Comparison of ENCODE assay signal across 8 cellular contexts in genomic region chr17:13337864-13338371, GRCh38.
A peak's percentile ranks its signal among the peaks of the same experiment; 100 is the strongest.
DNase-seq lines count a peak whose midpoint lies in the region; TF ChIP-seq lines count a peak whose summit lies in the region.

No MANE protein-coding gene starts in this region.

- intact Hi-C loops in testis (cut with DNase I; ENCODE audit: low total_unique reads): no loop called here

- peak overlapping the region; percentile 26 for H3K4me3 ChIP-seq in AG04450 (ENCODE audit: low read depth, low read length)
- no peak overlapping the region for H3K4me3 ChIP-seq in testis

- POLR2A ChIA-PET in AG04450 (lab: Yijun Ruan, JAX): interaction anchor here (1.0 kb wide), 1 partner anchor 963 kb away, joined by 6 read pairs; the partner anchor contains the start of gene HS3ST3B1

- DNase-seq in AG04450 (ENCODE audit: low read depth, low spot score) (peak; percentile 43), GM04504 (ENCODE audit: low read depth) (peak; percentile 46), NCI-H1694 (lab: John Stamatoyannopoulos, UW) (peak; percentile 37), amniotic stem cell (lab: John Stamatoyannopoulos, UW) (peak; percentile 38), inferior parietal cortex (ENCODE audit: extremely low spot score) (peak; percentile 81), testis (peak; percentile 59), NK-92 (lab: John Stamatoyannopoulos, UW; ENCODE audit: unreplicated experiment) (no peak), activated gamma-delta T cell treated with Interleukin-2 at 50 U/mL for 16 hours (no peak)

- no peaks in the 10 kb centered on the region for H3K36me3 ChIP-seq in testis (ENCODE audit: low read depth, missing control alignments)

- TF ChIP-seq CTCF in AG04450 (IDR thresholded peaks at IDR 0.05; ENCODE audit: low read depth, low read length) (peak; percentile 90), testis (IDR thresholded peaks at IDR 0.05) (peak; percentile 64 to 79 (median 66))

- no peak for TF ChIP-seq POLR2A in testis (IDR thresholded peaks at IDR 0.05)

- H3K9me3 ChIP-seq in AG04450 (ENCODE audit: control insufficient read depth, insufficient read depth, low read length) (no peaks in the 10 kb centered on the region; the same call in 1 of the 2 replicates), testis (no peaks in the 10 kb centered on the region)

- no peaks in the 10 kb centered on the region for H3K27me3 ChIP-seq in AG04450 (ENCODE audit: control insufficient read depth, insufficient read depth, low read length)
- no peaks in the 10 kb centered on the region for H3K27me3 ChIP-seq in testis

- H3K4me1 ChIP-seq in testis: no peaks in the 10 kb centered on the region

- CTCF ChIA-PET in AG04450 (lab: Charles Lee): interaction anchor here (0.6 to 3.8 kb wide), 21 partner anchors 9 to 1818 kb away, joined by 3 to 56 read pairs (median 4); no protein-coding TSS in a partner anchor

- WGBS in testis, 2 donors: 5 to 7% methylated on average over 12 of the region's 12 CpGs

- H3K27ac ChIP-seq in AG04450 (ENCODE audit: low read depth, low read length) (no peak overlapping the region), testis (no peak overlapping the region)

Comparison
In these comparisons a context has a peak if more than half of its experiments do, and no peak if none do; other contexts are left out.
1. DNase-seq: peak in AG04450 (single experiment), GM04504 (single experiment), NCI-H1694 (single experiment), amniotic stem cell (single experiment), inferior parietal cortex (single experiment) and testis (single experiment); none in NK-92 (single experiment) and activated gamma-delta T cell treated with Interleukin-2 at 50 U/mL for 16 hours (single experiment).